ENCODE assay signal across 1 cellular context in genomic region chr10:89021526-89021925, GRCh38.
TF ChIP-seq lines count a peak whose summit lies in the region.

No MANE protein-coding gene starts in this region.

TF ChIP-seq in IMR-90, 13 proteins besides CTCF, POLR2A, EP300 and RAD21:
- TF ChIP-seq FOS (IDR thresholded peaks at IDR 0.05; ENCODE audit: low read depth, low read length): 0 out of 2 replicates have a peak, but pooled peaks have one; percentile 9
